ENCODE assay signal across 8 cellular contexts in the genomic region with DNA sequence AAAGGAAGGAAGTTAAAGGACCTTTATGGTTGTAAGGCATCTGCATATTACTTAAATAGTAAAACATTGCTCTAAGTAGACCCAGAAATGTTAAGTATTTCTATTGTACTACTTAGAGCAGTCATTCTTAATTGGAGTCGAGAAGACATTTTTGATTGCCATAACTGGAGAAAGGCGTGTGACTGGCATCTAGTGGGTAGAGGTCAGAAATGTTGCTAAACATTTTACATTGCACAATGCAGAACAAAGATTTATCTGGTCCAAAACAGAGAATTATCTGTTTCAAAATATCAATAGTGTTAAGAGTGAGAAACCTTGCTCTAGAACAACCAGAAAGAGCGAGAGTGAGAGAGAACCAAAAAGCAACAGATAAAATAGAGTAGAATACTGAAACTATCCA. TPM values are rescaled to one million over a fixed set of nuclear protein-coding genes. Genes with fewer than 3 reads are reported as not detected.
DNase-seq lines count a peak whose midpoint lies in the region; ATAC-seq and TF ChIP-seq lines count a peak whose summit lies in the region.

No MANE protein-coding gene starts in this region.

- POLR2A ChIA-PET in CD8-positive, alpha-beta T cell (lab: Charles Lee): no interaction called here

- no peak overlapping the region for H3K4me3 Mint-ChIP-seq in CD8-positive, alpha-beta T cell
- no peak overlapping the region for H3K4me3 Mint-ChIP-seq in activated naive CD4-positive, alpha-beta T cell treated with anti-CD3 and anti-CD28 coated beads, Interleukin-2, amount 10 ng/mL, durations not matched to agents 7 days and 5 days

- no peaks in the 10 kb centered on the region for H3K36me3 ChIP-seq in CD8-positive, alpha-beta T cell (ENCODE audit: insufficient read depth, low read length)
- H3K36me3 ChIP-seq in lung (ENCODE audit: control insufficient read depth in 2 of 2, insufficient read depth in 2 of 2, low read length in 2 of 2): no peaks in the 10 kb centered on the region

- DNase-seq in CD8-positive, alpha-beta T cell: peak in 4 of 7 experiments; percentile 19 to 57 (median 26)
- peak; percentile 12 for DNase-seq in HT1080 (ENCODE audit: low read depth)
- DNase-seq in activated naive CD4-positive, alpha-beta T cell treated with anti-CD3 and anti-CD28 coated beads, Interleukin-2, amount 10 ng/mL, durations not matched to agents 7 days and 5 days: peak; percentile 40
- no peak for DNase-seq in lung (ENCODE audit: low spot score)
- no peak for DNase-seq in NCI-H82 treated with DMSO at 0.1 percent for 48 hours (lab: John Stamatoyannopoulos, UW; ENCODE audit: unreplicated experiment)
- no peak for DNase-seq in NCI-H526 treated with DMSO at 0.1 percent for 48 hours (lab: John Stamatoyannopoulos, UW)
- DNase-seq in SK-N-DZ (ENCODE audit: low spot score): no peak

- no peaks in the 10 kb centered on the region for H3K27me3 Mint-ChIP-seq in CD8-positive, alpha-beta T cell (ENCODE audit: low read depth)
- H3K27me3 Mint-ChIP-seq in activated naive CD4-positive, alpha-beta T cell treated with anti-CD3 and anti-CD28 coated beads, Interleukin-2, amount 10 ng/mL, durations not matched to agents 7 days and 5 days: no peaks in the 10 kb centered on the region

- H3K9me3 Mint-ChIP-seq in CD8-positive, alpha-beta T cell: no peaks in the 10 kb centered on the region
- H3K9me3 Mint-ChIP-seq in activated naive CD4-positive, alpha-beta T cell treated with anti-CD3 and anti-CD28 coated beads, Interleukin-2, amount 10 ng/mL, durations not matched to agents 7 days and 5 days: no peaks in the 10 kb centered on the region

- ATAC-seq in CD8-positive, alpha-beta T cell: peak; percentile 65
- no peak for ATAC-seq in lung (ENCODE audit: insufficient read depth, low FRiP score)
- ATAC-seq in HG02840 (IDR thresholded peaks at IDR 0.05; ENCODE audit: low FRiP score, unreplicated experiment): no peak

- H3K36me3 Mint-ChIP-seq in CD8-positive, alpha-beta T cell: no peaks in the 10 kb centered on the region
- no peaks in the 10 kb centered on the region for H3K36me3 Mint-ChIP-seq in activated naive CD4-positive, alpha-beta T cell treated with anti-CD3 and anti-CD28 coated beads, Interleukin-2, amount 10 ng/mL, durations not matched to agents 7 days and 5 days

- 48 to 49% methylated on average over 3 of the region's 3 CpGs for WGBS in lung, 2 donors

- no peak overlapping the region for H3K27ac ChIP-seq in CD8-positive, alpha-beta T cell (ENCODE audit: low read depth, low read length)
- H3K27ac ChIP-seq in lung (ENCODE audit: low read depth in 1 of 2, low read length in 1 of 2): no peak overlapping the region

- H3K4me3 ChIP-seq in CD8-positive, alpha-beta T cell (ENCODE audit: low read depth, low read length): no peak overlapping the region
- H3K4me3 ChIP-seq in lung: no peak overlapping the region

- intact Hi-C loops in CD8-positive, alpha-beta T cell (cut with DNase I, micrococcal nuclease): loop anchor here (1.0 to 5.0 kb wide), 4 partner anchors 23 to 163 kb away; no protein-coding TSS in a partner anchor

- no peak overlapping the region for H3K27ac Mint-ChIP-seq in CD8-positive, alpha-beta T cell
- no peak overlapping the region for H3K27ac Mint-ChIP-seq in activated naive CD4-positive, alpha-beta T cell treated with anti-CD3 and anti-CD28 coated beads, Interleukin-2, amount 10 ng/mL, durations not matched to agents 7 days and 5 days

- no peaks in the 10 kb centered on the region for H3K27me3 ChIP-seq in CD8-positive, alpha-beta T cell (ENCODE audit: insufficient read depth, low read length)
- H3K27me3 ChIP-seq in lung (ENCODE audit: control insufficient read depth, insufficient read depth): no peaks in the 10 kb centered on the region

- H3K4me1 Mint-ChIP-seq in CD8-positive, alpha-beta T cell (ENCODE audit: low read depth): no peaks in the 10 kb centered on the region
- H3K4me1 Mint-ChIP-seq in activated naive CD4-positive, alpha-beta T cell treated with anti-CD3 and anti-CD28 coated beads, Interleukin-2, amount 10 ng/mL, durations not matched to agents 7 days and 5 days: no peaks in the 10 kb centered on the region

- TF ChIP-seq CTCF in CD8-positive, alpha-beta T cell (IDR thresholded peaks at IDR 0.05): peak; percentile 75
- peak; percentile 24 for TF ChIP-seq CTCF in lung (IDR thresholded peaks at IDR 0.05; ENCODE audit: control extremely low read depth, extremely low read depth)

- H3K9me3 ChIP-seq in CD8-positive, alpha-beta T cell (ENCODE audit: low read length): no peaks in the 10 kb centered on the region
- no peaks in the 10 kb centered on the region for H3K9me3 ChIP-seq in lung (ENCODE audit: control insufficient read depth in 2 of 2, insufficient read depth in 1 of 2, low read length in 1 of 2)

- CTCF ChIA-PET in CD8-positive, alpha-beta T cell (lab: Charles Lee): interaction anchor here (0.8 to 1.2 kb wide), 3 partner anchors 13 to 164 kb away, joined by 3 read pairs; no protein-coding TSS in a partner anchor
- CTCF ChIA-PET in activated naive CD4-positive, alpha-beta T cell treated with anti-CD3 and anti-CD28 coated beads, Interleukin-2, amount 10 ng/mL, durations not matched to agents 7 days and 5 days (lab: Charles Lee): no interaction called here

- H3K4me1 ChIP-seq in CD8-positive, alpha-beta T cell (ENCODE audit: insufficient read depth, low read length): no peaks in the 10 kb centered on the region
- no peaks in the 10 kb centered on the region for H3K4me1 ChIP-seq in lung (ENCODE audit: control insufficient read depth in 2 of 2, insufficient read depth in 2 of 2, low read length in 2 of 2)

RNA-seq across cellular contexts. Expression of a gene that starts 23.3 kb away (rescaled TPM):
- 10 to 100 TPM; 88.5 to 94.7 TPM for total RNA-seq in CD8-positive, alpha-beta T cell
- 16.4 and 26.7 TPM in 2 replicates for total RNA-seq in HT1080 (2014; rRNA removed; shearing (Covaris generic))
- polyA plus RNA-seq in HT1080 (2015; cell fraction: cytosol; rRNA removed): 12.2 and 20.4 TPM in 2 replicates
- polyA plus RNA-seq in HT1080 (2015; cell fraction: nucleus; rRNA removed): 32.1 and 35.3 TPM in 2 replicates
- 100 to 1,000 TPM in 1 of 2 donors, 10 to 100 TPM in 1; 49.7 to 115 TPM for total RNA-seq in lung
- polyA plus RNA-seq in lung: 10 to 100 TPM; 13.4 to 22.0 TPM
- 8.7 and 10.0 TPM in 2 replicates for polyA plus RNA-seq in SK-N-DZ (2014; cell fraction: cytosol; rRNA removed)
- polyA plus RNA-seq in SK-N-DZ (2014; cell fraction: nucleus; rRNA removed): 13.8 and 17.8 TPM in 2 replicates

Comparison
In these comparisons a context has a peak if more than half of its experiments do, and no peak if none do; other contexts are left out.
1. DNase-seq: peak in CD8-positive, alpha-beta T cell (4 of 7), HT1080 (single experiment) and activated naive CD4-positive, alpha-beta T cell treated with anti-CD3 and anti-CD28 coated beads, Interleukin-2, amount 10 ng/mL, durations not matched to agents 7 days and 5 days (single experiment); none in lung (single experiment), NCI-H82 treated with DMSO at 0.1 percent for 48 hours (single experiment), NCI-H526 treated with DMSO at 0.1 percent for 48 hours (single experiment) and SK-N-DZ (single experiment).